ENCODE assay signal across 23 cellular contexts in genomic region chr4:22122062-22122461, GRCh38.
"Had no signal": no experiment of that assay in that cellular context is flagged by ENCODE, and none has a peak within 500 bp of the region (broad histone marks: within the 10 kb centered on the region; RNA-seq: fewer than 3 reads in every experiment).

No MANE protein-coding gene starts in this region.

- H3K4me1 Mint-ChIP-seq: immature natural killer cell, nephron, neural progenitor cell had no signal

- H3K27ac Mint-ChIP-seq: immature natural killer cell, nephron, neural progenitor cell had no signal

- H3K4me3 ChIP-seq: left ventricle myocardium inferior, lung, mucosa of descending colon, neural progenitor cell, ovary, right atrium auricular region, right lobe of liver, smooth muscle cell, stomach, testis, thyroid gland, transverse colon, uterus had no signal

- H3K36me3 ChIP-seq: left ventricle myocardium inferior, neural progenitor cell, ovary, right atrium auricular region, right lobe of liver, stomach, thyroid gland, transverse colon, uterus had no signal

- H3K9ac ChIP-seq: neural progenitor cell had no signal

- ATAC-seq: mucosa of descending colon; naive thymus-derived CD8-positive, alpha-beta T cell; right lobe of liver had no signal

- H3K27ac ChIP-seq: left ventricle myocardium inferior, neural progenitor cell, ovary, right atrium auricular region, right lobe of liver, stomach, testis, thyroid gland, transverse colon, uterus had no signal

- H3K9me3 ChIP-seq: ovary, right lobe of liver, testis, thyroid gland, uterus had no signal

- H3K27me3 ChIP-seq: neural progenitor cell, ovary, right atrium auricular region, right lobe of liver, stomach, testis, thyroid gland, transverse colon, uterus had no signal

- H3K4me2 ChIP-seq: neural progenitor cell, smooth muscle cell had no signal

- H3K4me3 Mint-ChIP-seq: immature natural killer cell; naive thymus-derived CD8-positive, alpha-beta T cell; nephron; neural progenitor cell had no signal

- H3K27me3 Mint-ChIP-seq: progenitor cell of endocrine pancreas had no signal

- H2AFZ ChIP-seq: neural progenitor cell had no signal

- H3K4me1 ChIP-seq: left ventricle myocardium inferior, neural progenitor cell, right atrium auricular region, right lobe of liver, stomach, testis, thyroid gland, transverse colon, uterus had no signal

- H3K36me3 Mint-ChIP-seq: immature natural killer cell, neural progenitor cell had no signal

- DNase-seq: head of caudate nucleus; hippocampal formation; immature natural killer cell; left ventricle myocardium inferior; midbrain; mucosa of descending colon; naive thymus-derived CD8-positive, alpha-beta T cell; ovary; right lobe of liver; stimulated activated CD4-positive, alpha-beta T cell treated with anti-CD3 and anti-CD28 coated beads, Interleukin-2, amount 100 ng/mL, for 24 hours; stimulated activated CD4-positive, alpha-beta T cell treated with anti-CD3 and anti-CD28 coated beads, Interleukin-4, amount 100 ng/mL, for 1 hour; stimulated activated naive CD4-positive, alpha-beta T cell; stomach; testis; thyroid gland; transverse colon; uterus had no signal
